Comparison of ENCODE assay signal across 8 cellular contexts in the genomic region with DNA sequence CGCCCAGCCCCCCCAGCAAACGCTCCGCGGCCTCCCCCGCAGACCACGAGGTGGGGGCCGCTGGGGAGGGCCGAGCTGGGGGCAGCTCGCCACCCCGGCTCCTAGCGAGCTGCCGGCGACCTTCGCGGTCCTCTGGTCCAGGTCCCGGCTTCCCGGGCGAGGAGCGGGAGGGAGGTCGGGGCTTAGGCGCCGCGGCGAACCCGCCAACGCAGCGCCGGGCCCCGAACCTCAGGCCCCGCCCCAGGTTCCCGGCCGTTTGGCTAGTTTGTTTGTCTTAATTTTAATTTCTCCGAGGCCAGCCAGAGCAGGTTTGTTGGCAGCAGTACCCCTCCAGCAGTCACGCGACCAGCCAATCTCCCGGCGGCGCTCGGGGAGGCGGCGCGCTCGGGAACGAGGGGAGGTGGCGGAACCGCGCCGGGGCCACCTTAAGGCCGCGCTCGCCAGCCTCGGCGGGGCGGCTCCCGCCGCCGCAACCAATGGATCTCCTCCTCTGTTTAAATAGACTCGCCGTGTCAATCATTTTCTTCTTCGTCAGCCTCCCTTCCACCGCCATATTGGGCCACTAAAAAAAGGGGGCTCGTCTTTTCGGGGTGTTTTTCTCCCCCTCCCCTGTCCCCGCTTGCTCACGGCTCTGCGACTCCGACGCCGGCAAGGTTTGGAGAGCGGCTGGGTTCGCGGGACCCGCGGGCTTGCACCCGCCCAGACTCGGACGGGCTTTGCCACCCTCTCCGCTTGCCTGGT. TPM values are rescaled to one million over a fixed set of nuclear protein-coding genes. Genes with fewer than 3 reads are reported as not detected.
A peak's percentile ranks its signal among the peaks of the same experiment; 100 is the strongest.
DNase-seq lines count a peak whose midpoint lies in the region; ATAC-seq and TF ChIP-seq lines count a peak whose summit lies in the region.

A gene (plus strand): TSS at position 524 of the 741 bp plus-strand sequence. CDS start 472 bp downstream, outside the sequence.

- peak within 1 kb of the TSS; percentile 98 for H3K27ac Mint-ChIP-seq in activated CD4-positive, alpha-beta memory T cell treated with anti-CD3 and anti-CD28 coated beads for 36 hours

- intact Hi-C loops in activated CD4-positive, alpha-beta memory T cell treated with anti-CD3 and anti-CD28 coated beads for 36 hours (cut with micrococcal nuclease): loop anchor here (1.0 to 5.0 kb wide), 5 partner anchors 8 to 710 kb away; a partner anchor contains a TSS

- TF ChIP-seq RAD21 in liver (IDR thresholded peaks at IDR 0.05): peak in 1 of 2 donors; percentile 31

- H3K36me3 ChIP-seq in BJ (ENCODE audit: control insufficient read depth, insufficient read depth, low read length): no peaks in the 10 kb centered on the region
- H3K36me3 ChIP-seq in liver (ENCODE audit: control insufficient read depth in 4 of 4, insufficient read depth in 3 of 4, low read depth in 1 of 4, low read length in 3 of 4): peaks cover 0 to 9% (median 0%) of the 10 kb centered on the region in 4 donors

- H3K27me3 ChIP-seq in BJ (ENCODE audit: control insufficient read depth, insufficient read depth, low read length) (no peaks in the 10 kb centered on the region), liver (ENCODE audit: control insufficient read depth in 4 of 4, insufficient read depth in 4 of 4, low read length in 3 of 4) (no peaks in the 10 kb centered on the region)

- POLR2A ChIA-PET in BJ (lab: Charles Lee): interaction anchor here (0.7 to 1.1 kb wide), 2 partner anchors 9 to 340 kb away, joined by 6 to 7 read pairs; no protein-coding TSS in a partner anchor
- POLR2A ChIA-PET in activated CD4-positive, alpha-beta memory T cell treated with anti-CD3 and anti-CD28 coated beads for 36 hours (lab: Charles Lee): interaction anchor here (0.6 to 7.3 kb wide), 15 partner anchors 9 to 706 kb away, joined by 3 to 135 read pairs (median 4); a partner anchor contains a TSS

- H3K4me3 ChIP-seq in BJ (ENCODE audit: low read depth, low read length): peak within 1 kb of the TSS; percentile 69
- peak within 1 kb of the TSS; percentile 77 to 98 (median 98) for H3K4me3 ChIP-seq in liver (ENCODE audit: low read depth in 1 of 3, low read length in 3 of 3)

- peak within 1 kb of the TSS; percentile 98 for H3K4me3 Mint-ChIP-seq in activated CD4-positive, alpha-beta memory T cell treated with anti-CD3 and anti-CD28 coated beads for 36 hours

- peaks cover 45% of the 10 kb centered on the region for H3K4me1 Mint-ChIP-seq in activated CD4-positive, alpha-beta memory T cell treated with anti-CD3 and anti-CD28 coated beads for 36 hours (ENCODE audit: low read depth)

- DNase-seq in BJ (ENCODE audit: low read depth): peak; percentile 83
- peak; percentile 72 for DNase-seq in NCI-H82 treated with DMSO at 0.1 percent for 48 hours (lab: John Stamatoyannopoulos, UW; ENCODE audit: unreplicated experiment)
- DNase-seq in activated CD4-positive, alpha-beta memory T cell treated with anti-CD3 and anti-CD28 coated beads for 36 hours: peak; percentile 92
- DNase-seq in dermis microvascular lymphatic vessel endothelial cell (ENCODE audit: low read depth in 2 of 2): peak; percentile 89 to 97
- peak; percentile 75 to 77 for DNase-seq in stimulated activated CD4-positive, alpha-beta T cell treated with anti-CD3 and anti-CD28 coated beads, Interleukin-2, amount 100 ng/mL, for 48 hours

- ATAC-seq in GM19395 (IDR thresholded peaks at IDR 0.05; ENCODE audit: unreplicated experiment): peak; percentile 40
- peak; percentile 45 for ATAC-seq in HG03571 (IDR thresholded peaks at IDR 0.05; ENCODE audit: unreplicated experiment)

- H3K9me3 Mint-ChIP-seq in activated CD4-positive, alpha-beta memory T cell treated with anti-CD3 and anti-CD28 coated beads for 36 hours: no peaks in the 10 kb centered on the region

- TF ChIP-seq CTCF in BJ (IDR thresholded peaks at IDR 0.05; ENCODE audit: insufficient read depth, low read depth, low read length): no peak
- TF ChIP-seq CTCF in liver (IDR thresholded peaks at IDR 0.05; ENCODE audit: low read depth, low read length, missing input control): no peak

- under 1% methylated on average over 78 of the region's 78 CpGs for WGBS in liver

- H3K9ac ChIP-seq in liver (ENCODE audit: low read depth in 1 of 2, low read length in 2 of 2): peak within 1 kb of the TSS; percentile 98 to 100

- peaks cover 4 to 34% (median 30%) of the 10 kb centered on the region in 4 donors for H3K4me1 ChIP-seq in liver (ENCODE audit: control insufficient read depth in 4 of 4, insufficient read depth in 4 of 4, low read length in 3 of 4)

- H3K36me3 Mint-ChIP-seq in activated CD4-positive, alpha-beta memory T cell treated with anti-CD3 and anti-CD28 coated beads for 36 hours: peaks cover 48% of the 10 kb centered on the region

- H3K27ac ChIP-seq in liver (ENCODE audit: low read depth in 1 of 2, low read length in 2 of 2): peak within 1 kb of the TSS; percentile 98 to 99

- CTCF ChIA-PET in BJ (lab: Yijun Ruan, JAX): interaction anchor here (1.6 to 2.1 kb wide), 3 partner anchors 20 to 340 kb away, joined by 5 to 9 read pairs (median 6); no protein-coding TSS in a partner anchor
- CTCF ChIA-PET in activated CD4-positive, alpha-beta memory T cell treated with anti-CD3 and anti-CD28 coated beads for 36 hours (lab: Charles Lee): interaction anchor here (1.3 to 3.8 kb wide), 7 partner anchors 10 to 121 kb away, joined by 3 to 33 read pairs (median 6); no protein-coding TSS in a partner anchor

- H3K9me3 ChIP-seq in liver (ENCODE audit: control insufficient read depth in 4 of 4, low read length in 3 of 4): no peaks in the 10 kb centered on the region

- no peaks in the 10 kb centered on the region for H3K27me3 Mint-ChIP-seq in activated CD4-positive, alpha-beta memory T cell treated with anti-CD3 and anti-CD28 coated beads for 36 hours

TF ChIP-seq in liver, 16 proteins besides CTCF, POLR2A, EP300 and RAD21 (continues in another document):
- TF ChIP-seq TAF1 (conservative IDR thresholded peaks at IDR 0.05): peak; percentile 49
- TF ChIP-seq, protein P1, sequence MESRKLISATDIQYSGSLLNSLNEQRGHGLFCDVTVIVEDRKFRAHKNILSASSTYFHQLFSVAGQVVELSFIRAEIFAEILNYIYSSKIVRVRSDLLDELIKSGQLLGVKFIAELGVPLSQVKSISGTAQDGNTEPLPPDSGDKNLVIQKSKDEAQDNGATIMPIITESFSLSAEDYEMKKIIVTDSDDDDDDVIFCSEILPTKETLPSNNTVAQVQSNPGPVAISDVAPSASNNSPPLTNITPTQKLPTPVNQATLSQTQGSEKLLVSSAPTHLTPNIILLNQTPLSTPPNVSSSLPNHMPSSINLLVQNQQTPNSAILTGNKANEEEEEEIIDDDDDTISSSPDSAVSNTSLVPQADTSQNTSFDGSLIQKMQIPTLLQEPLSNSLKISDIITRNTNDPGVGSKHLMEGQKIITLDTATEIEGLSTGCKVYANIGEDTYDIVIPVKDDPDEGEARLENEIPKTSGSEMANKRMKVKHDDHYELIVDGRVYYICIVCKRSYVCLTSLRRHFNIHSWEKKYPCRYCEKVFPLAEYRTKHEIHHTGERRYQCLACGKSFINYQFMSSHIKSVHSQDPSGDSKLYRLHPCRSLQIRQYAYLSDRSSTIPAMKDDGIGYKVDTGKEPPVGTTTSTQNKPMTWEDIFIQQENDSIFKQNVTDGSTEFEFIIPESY (IDR thresholded peaks at IDR 0.05): no peak
- TF ChIP-seq GABPA (IDR thresholded peaks at IDR 0.05 in 1 of 2, conservative IDR thresholded peaks at IDR 0.05 in 1 of 2): peak in 1 of 2 donors; percentile 24
- TF ChIP-seq, protein P2, sequence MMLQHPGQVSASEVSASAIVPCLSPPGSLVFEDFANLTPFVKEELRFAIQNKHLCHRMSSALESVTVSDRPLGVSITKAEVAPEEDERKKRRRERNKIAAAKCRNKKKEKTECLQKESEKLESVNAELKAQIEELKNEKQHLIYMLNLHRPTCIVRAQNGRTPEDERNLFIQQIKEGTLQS (IDR thresholded peaks at IDR 0.05): no peak
- peak; percentile 97 for TF ChIP-seq YY1 (IDR thresholded peaks at IDR 0.05)
- peak in 1 of 2 donors; percentile 70 for TF ChIP-seq EGR1 (IDR thresholded peaks at IDR 0.05; ENCODE audit: low read depth in 2 of 2)
- TF ChIP-seq SP1 (IDR thresholded peaks at IDR 0.05): peak; percentile 56
- peak; percentile 15 for TF ChIP-seq FOXA2 (IDR thresholded peaks at IDR 0.05)
- TF ChIP-seq NR2F2 (IDR thresholded peaks at IDR 0.05): no peak
- peak; percentile 11 to 33 for TF ChIP-seq RXRA (IDR thresholded peaks at IDR 0.05)
- TF ChIP-seq FOXA1 (IDR thresholded peaks at IDR 0.05): peak; percentile 60
- TF ChIP-seq, protein P3, sequence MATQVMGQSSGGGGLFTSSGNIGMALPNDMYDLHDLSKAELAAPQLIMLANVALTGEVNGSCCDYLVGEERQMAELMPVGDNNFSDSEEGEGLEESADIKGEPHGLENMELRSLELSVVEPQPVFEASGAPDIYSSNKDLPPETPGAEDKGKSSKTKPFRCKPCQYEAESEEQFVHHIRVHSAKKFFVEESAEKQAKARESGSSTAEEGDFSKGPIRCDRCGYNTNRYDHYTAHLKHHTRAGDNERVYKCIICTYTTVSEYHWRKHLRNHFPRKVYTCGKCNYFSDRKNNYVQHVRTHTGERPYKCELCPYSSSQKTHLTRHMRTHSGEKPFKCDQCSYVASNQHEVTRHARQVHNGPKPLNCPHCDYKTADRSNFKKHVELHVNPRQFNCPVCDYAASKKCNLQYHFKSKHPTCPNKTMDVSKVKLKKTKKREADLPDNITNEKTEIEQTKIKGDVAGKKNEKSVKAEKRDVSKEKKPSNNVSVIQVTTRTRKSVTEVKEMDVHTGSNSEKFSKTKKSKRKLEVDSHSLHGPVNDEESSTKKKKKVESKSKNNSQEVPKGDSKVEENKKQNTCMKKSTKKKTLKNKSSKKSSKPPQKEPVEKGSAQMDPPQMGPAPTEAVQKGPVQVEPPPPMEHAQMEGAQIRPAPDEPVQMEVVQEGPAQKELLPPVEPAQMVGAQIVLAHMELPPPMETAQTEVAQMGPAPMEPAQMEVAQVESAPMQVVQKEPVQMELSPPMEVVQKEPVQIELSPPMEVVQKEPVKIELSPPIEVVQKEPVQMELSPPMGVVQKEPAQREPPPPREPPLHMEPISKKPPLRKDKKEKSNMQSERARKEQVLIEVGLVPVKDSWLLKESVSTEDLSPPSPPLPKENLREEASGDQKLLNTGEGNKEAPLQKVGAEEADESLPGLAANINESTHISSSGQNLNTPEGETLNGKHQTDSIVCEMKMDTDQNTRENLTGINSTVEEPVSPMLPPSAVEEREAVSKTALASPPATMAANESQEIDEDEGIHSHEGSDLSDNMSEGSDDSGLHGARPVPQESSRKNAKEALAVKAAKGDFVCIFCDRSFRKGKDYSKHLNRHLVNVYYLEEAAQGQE (IDR thresholded peaks at IDR 0.05): peak; percentile 94
- TF ChIP-seq HNF4A (conservative IDR thresholded peaks at IDR 0.05): peak in 1 of 2 donors; percentile 38

RNA-seq across cellular contexts. Expression of the gene that starts here (rescaled TPM):
- 19.7 and 21.7 TPM in 2 replicates for polyA plus RNA-seq in BJ (2011; rRNA removed)
- 11.6 and 17.5 TPM in 2 replicates for polyA minus RNA-seq in BJ (2011; rRNA and poly(A)+ RNA removed)
- total RNA-seq in activated CD4-positive, alpha-beta memory T cell treated with anti-CD3 and anti-CD28 coated beads for 36 hours: 10 to 100 TPM; 52.4 to 52.8 TPM
- 68.8 and 73.6 TPM in 2 replicates for total RNA-seq in dermis microvascular lymphatic vessel endothelial cell
- total RNA-seq in liver: 10 to 100 TPM; 24.7 to 67.5 TPM
- polyA plus RNA-seq in liver: 10 to 100 TPM in 1 of 2 donors, 1 to 10 TPM in 1; 7.8 to 20.3 TPM

Comparison
In these comparisons a context has a peak if more than half of its experiments do, and no peak if none do; other contexts are left out.
1. Peak in every context shown above with its lines: DNase-seq, ATAC-seq, H3K4me3 ChIP-seq and H3K27ac ChIP-seq.